In the genomic region with DNA sequence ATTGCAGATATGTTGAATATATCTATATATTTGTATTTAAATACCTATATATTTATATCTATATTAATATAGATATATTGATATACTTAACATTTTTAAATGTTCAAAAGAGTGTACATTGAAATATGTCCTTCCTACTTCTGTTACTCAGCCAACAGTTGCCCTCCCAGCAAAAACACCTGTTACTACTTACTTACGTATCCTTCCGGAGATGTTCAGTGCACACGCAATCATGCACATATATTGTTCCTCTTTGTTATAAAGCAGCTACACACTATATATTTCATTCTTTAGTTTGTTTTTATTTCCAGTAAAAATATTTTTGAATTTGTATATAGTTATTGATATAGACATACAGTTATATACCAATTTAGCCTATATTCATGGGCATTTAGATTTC, we compare ENCODE assay signal across 38 cellular contexts.
"Had no signal": no experiment of that assay in that cellular context is flagged by ENCODE, and none has a peak within 500 bp of the region (broad histone marks: within the 10 kb centered on the region; RNA-seq: fewer than 3 reads in every experiment).

No MANE protein-coding gene starts in this region.

- H3K9me3 Mint-ChIP-seq: activated naive CD4-positive, alpha-beta T cell treated with anti-CD3 and anti-CD28 coated beads, Interleukin-2, amount 10 ng/mL, durations not matched to agents 7 days and 5 days; activated naive CD4-positive, alpha-beta T cell treated with anti-CD3 and anti-CD28 coated beads, Interleukin-2, amount 50 U/mL, for 24 hours; activated naive CD8-positive, alpha-beta T cell treated with anti-CD3 and anti-CD28 coated beads, Interleukin-2, amount 10 ng/mL, durations not matched to agents 7 days and 5 days; activated T-helper 1 cell treated with anti-CD3 and anti-CD28 coated beads, Interleukin-12 subunit alpha, Interleukin-12 subunit beta, Interleukin-2, Interleukin-4 antibody, amounts not matched to agents 30 ng/mL and 10 ng/mL and 1 ng/mL, durations not matched to agents 14 hours and 24 hours and 36 hours; activated T-helper 17 cell treated with anti-CD3 and anti-CD28 coated beads, Interleukin-2, amount 50 U/mL, for 72 hours; activated T-helper 2 cell treated with anti-CD3 and anti-CD28 coated beads, Interferon-gamma antibody, Interleukin-2, Interleukin-4, amounts not matched to agents 10 μg/mL and 5 μg/mL and 100 μg/mL, durations not matched to agents 14 hours and 24 hours and 36 hours had no signal

- DNase-seq: activated effector memory CD4-positive, alpha-beta T cell treated with anti-CD3 and anti-CD28 coated beads, Interleukin-2, amount 50 U/mL, for 16 hours; activated effector memory CD4-positive, alpha-beta T cell treated with Interleukin-2 at 50 U/mL for 16 hours; activated gamma-delta T cell; activated gamma-delta T cell treated with Interleukin-2 at 50 U/mL for 16 hours; activated naive CD4-positive, alpha-beta T cell; activated naive CD4-positive, alpha-beta T cell treated with anti-CD3 and anti-CD28 coated beads for 36 hours; activated naive CD4-positive, alpha-beta T cell treated with anti-CD3 and anti-CD28 coated beads, Interleukin-2, amount 10 ng/mL, durations not matched to agents 7 days and 5 days; activated naive CD4-positive, alpha-beta T cell treated with anti-CD3 and anti-CD28 coated beads, Interleukin-2, amount 50 U/mL, for 16 hours; activated naive CD4-positive, alpha-beta T cell treated with Interleukin-2 at 50 U/mL for 16 hours; activated naive CD8-positive, alpha-beta T cell treated with anti-CD3 and anti-CD28 coated beads for 36 hours; activated naive CD8-positive, alpha-beta T cell treated with anti-CD3 and anti-CD28 coated beads, Interleukin-2, amount 10 ng/mL, durations not matched to agents 7 days and 5 days; activated naive CD8-positive, alpha-beta T cell treated with anti-CD3 and anti-CD28 coated beads, Interleukin-2, amount 50 U/mL, for 24 hours; activated T-cell treated with anti-CD3 and anti-CD28 coated beads, Interleukin-2, amount 50 U/mL, for 4 hours; activated T-cell treated with anti-CD3 and anti-CD28 coated beads, Interleukin-2, amount 50 U/mL, for 48 hours; activated T-cell treated with anti-CD3 and anti-CD28 coated beads, Interleukin-2, amount 50 U/mL, for 72 hours; adrenal gland; amniotic stem cell; amygdala; anterior cingulate cortex; aorta; body of pancreas; brain microvascular endothelial cell; caudate nucleus; central memory CD4-positive, alpha-beta T cell; cerebellar nuclear complex had no signal

- H3K27ac ChIP-seq: adrenal gland, ascending aorta, body of pancreas, brain microvascular endothelial cell, breast epithelium, cardiac muscle cell had no signal

- H3K4me1 ChIP-seq: adrenal gland, ascending aorta, body of pancreas, breast epithelium had no signal

- H3K36me3 Mint-ChIP-seq: activated naive CD4-positive, alpha-beta T cell treated with anti-CD3 and anti-CD28 coated beads, Interleukin-2, amount 10 ng/mL, durations not matched to agents 7 days and 5 days; activated naive CD4-positive, alpha-beta T cell treated with anti-CD3 and anti-CD28 coated beads, Interleukin-2, amount 50 U/mL, for 24 hours; activated naive CD4-positive, alpha-beta T cell treated with anti-CD3 and anti-CD28 coated beads, Interleukin-2, amount 50 U/mL, for 72 hours; activated naive CD8-positive, alpha-beta T cell; activated naive CD8-positive, alpha-beta T cell treated with anti-CD3 and anti-CD28 coated beads for 36 hours; activated naive CD8-positive, alpha-beta T cell treated with anti-CD3 and anti-CD28 coated beads, Interleukin-2, amount 10 ng/mL, durations not matched to agents 7 days and 5 days had no signal

- H3K9me3 ChIP-seq: ascending aorta, body of pancreas, breast epithelium had no signal

- H3K27me3 Mint-ChIP-seq: activated naive CD4-positive, alpha-beta T cell treated with anti-CD3 and anti-CD28 coated beads, Interleukin-2, amount 10 ng/mL, durations not matched to agents 7 days and 5 days; activated naive CD4-positive, alpha-beta T cell treated with anti-CD3 and anti-CD28 coated beads, Interleukin-2, amount 50 U/mL, for 24 hours; activated naive CD8-positive, alpha-beta T cell; activated naive CD8-positive, alpha-beta T cell treated with anti-CD3 and anti-CD28 coated beads for 36 hours; activated naive CD8-positive, alpha-beta T cell treated with anti-CD3 and anti-CD28 coated beads, Interleukin-2, amount 10 ng/mL, durations not matched to agents 7 days and 5 days; activated naive CD8-positive, alpha-beta T cell treated with anti-CD3 and anti-CD28 coated beads, Interleukin-2, amount 50 U/mL, for 24 hours; activated T-helper 17 cell treated with anti-CD3 and anti-CD28 coated beads, Interleukin-2, amount 50 U/mL, for 72 hours; brain; central memory CD8-positive, alpha-beta T cell had no signal

- H3K27me3 ChIP-seq: adrenal gland, ascending aorta, body of pancreas, brain microvascular endothelial cell, breast epithelium, cardiac muscle cell had no signal

- H3K4me3 Mint-ChIP-seq: activated naive CD4-positive, alpha-beta T cell treated with anti-CD3 and anti-CD28 coated beads for 36 hours; activated naive CD4-positive, alpha-beta T cell treated with anti-CD3 and anti-CD28 coated beads, Interleukin-2, amount 10 ng/mL, durations not matched to agents 7 days and 5 days; activated naive CD4-positive, alpha-beta T cell treated with anti-CD3 and anti-CD28 coated beads, Interleukin-2, amount 50 U/mL, for 24 hours; activated naive CD8-positive, alpha-beta T cell; activated naive CD8-positive, alpha-beta T cell treated with anti-CD3 and anti-CD28 coated beads for 36 hours; activated naive CD8-positive, alpha-beta T cell treated with anti-CD3 and anti-CD28 coated beads, Interleukin-2, amount 10 ng/mL, durations not matched to agents 7 days and 5 days; activated naive CD8-positive, alpha-beta T cell treated with anti-CD3 and anti-CD28 coated beads, Interleukin-2, amount 50 U/mL, for 24 hours; activated T-cell treated with anti-CD3 and anti-CD28 coated beads, Interleukin-2, amount 50 U/mL, for 4 hours; activated T-cell treated with anti-CD3 and anti-CD28 coated beads, Interleukin-2, amount 50 U/mL, for 72 hours; activated T-helper 1 cell treated with anti-CD3 and anti-CD28 coated beads, Interleukin-12 subunit alpha, Interleukin-12 subunit beta, Interleukin-2, Interleukin-4 antibody, amounts not matched to agents 30 ng/mL and 10 ng/mL and 1 ng/mL, durations not matched to agents 14 hours and 24 hours and 36 hours; activated T-helper 17 cell treated with anti-CD3 and anti-CD28 coated beads, Interleukin-2, amount 50 U/mL, for 72 hours; brain; central memory CD8-positive, alpha-beta T cell had no signal

- ATAC-seq: activated naive CD4-positive, alpha-beta T cell treated with anti-CD3 and anti-CD28 coated beads, Interleukin-2, amount 50 U/mL, for 72 hours; activated naive CD8-positive, alpha-beta T cell treated with anti-CD3 and anti-CD28 coated beads, Interleukin-2, amount 50 U/mL, for 24 hours; activated T-cell treated with anti-CD3 and anti-CD28 coated beads, Interleukin-2, amount 50 U/mL, for 4 hours; activated T-cell treated with anti-CD3 and anti-CD28 coated beads, Interleukin-2, amount 50 U/mL, for 72 hours; activated T-helper 17 cell treated with anti-CD3 and anti-CD28 coated beads, Interleukin-2, amount 50 U/mL, for 72 hours; body of pancreas had no signal

- FAIRE-seq: astrocyte, bronchial epithelial cell had no signal

- H3K4me1 Mint-ChIP-seq: activated naive CD4-positive, alpha-beta T cell treated with anti-CD3 and anti-CD28 coated beads, Interleukin-2, amount 10 ng/mL, durations not matched to agents 7 days and 5 days; activated naive CD4-positive, alpha-beta T cell treated with anti-CD3 and anti-CD28 coated beads, Interleukin-2, amount 50 U/mL, for 24 hours; activated naive CD8-positive, alpha-beta T cell treated with anti-CD3 and anti-CD28 coated beads for 36 hours; activated naive CD8-positive, alpha-beta T cell treated with anti-CD3 and anti-CD28 coated beads, Interleukin-2, amount 10 ng/mL, durations not matched to agents 7 days and 5 days; activated naive CD8-positive, alpha-beta T cell treated with anti-CD3 and anti-CD28 coated beads, Interleukin-2, amount 50 U/mL, for 24 hours; activated T-helper 17 cell treated with anti-CD3 and anti-CD28 coated beads, Interleukin-2, amount 50 U/mL, for 72 hours; brain; central memory CD8-positive, alpha-beta T cell had no signal

- H3K27ac Mint-ChIP-seq: activated naive CD4-positive, alpha-beta T cell treated with anti-CD3 and anti-CD28 coated beads for 36 hours; activated naive CD4-positive, alpha-beta T cell treated with anti-CD3 and anti-CD28 coated beads, Interleukin-2, amount 10 ng/mL, durations not matched to agents 7 days and 5 days; activated naive CD4-positive, alpha-beta T cell treated with anti-CD3 and anti-CD28 coated beads, Interleukin-2, amount 50 U/mL, for 24 hours; activated naive CD4-positive, alpha-beta T cell treated with anti-CD3 and anti-CD28 coated beads, Interleukin-2, amount 50 U/mL, for 72 hours; activated naive CD8-positive, alpha-beta T cell; activated naive CD8-positive, alpha-beta T cell treated with anti-CD3 and anti-CD28 coated beads for 36 hours; activated naive CD8-positive, alpha-beta T cell treated with anti-CD3 and anti-CD28 coated beads, Interleukin-2, amount 10 ng/mL, durations not matched to agents 7 days and 5 days; activated naive CD8-positive, alpha-beta T cell treated with anti-CD3 and anti-CD28 coated beads, Interleukin-2, amount 50 U/mL, for 24 hours; activated T-cell treated with anti-CD3 and anti-CD28 coated beads, Interleukin-2, amount 50 U/mL, for 72 hours; activated T-helper 1 cell treated with anti-CD3 and anti-CD28 coated beads, Interleukin-12 subunit alpha, Interleukin-12 subunit beta, Interleukin-2, Interleukin-4 antibody, amounts not matched to agents 30 ng/mL and 10 ng/mL and 1 ng/mL, durations not matched to agents 14 hours and 24 hours and 36 hours; activated T-helper 17 cell treated with anti-CD3 and anti-CD28 coated beads, Interleukin-2, amount 50 U/mL, for 72 hours; activated T-helper 2 cell treated with anti-CD3 and anti-CD28 coated beads, Interferon-gamma antibody, Interleukin-2, Interleukin-4, amounts not matched to agents 10 μg/mL and 5 μg/mL and 100 μg/mL, durations not matched to agents 14 hours and 24 hours and 36 hours; brain had no signal

- H3K4me3 ChIP-seq: adrenal gland, ascending aorta, body of pancreas, breast epithelium, cardiac muscle cell had no signal

- H3K36me3 ChIP-seq: adrenal gland, ascending aorta, brain microvascular endothelial cell, breast epithelium, cardiac muscle cell had no signal
